In genomic region chr21:43613755-43614638, GRCh38 we compare ENCODE assay signal across 15 cellular contexts. TPM values are rescaled to one million over a fixed set of nuclear protein-coding genes. Genes with fewer than 3 reads are reported as not detected.
DNase-seq lines count a peak whose midpoint lies in the region; ATAC-seq, FAIRE-seq and TF ChIP-seq lines count a peak whose summit lies in the region.
"Had no signal": no experiment of that assay in that cellular context is flagged by ENCODE, and none has a peak within 500 bp of the region (broad histone marks: within the 10 kb centered on the region; RNA-seq: fewer than 3 reads in every experiment).

No MANE protein-coding gene starts in this region.

- no peak overlapping the region for H3K27ac ChIP-seq in kidney (ENCODE audit: low read depth in 2 of 2, low read length in 2 of 2)
- H3K27ac ChIP-seq: PC-9 had no signal

- no peak for DNase-seq in natural killer cell treated with Interleukin-12 subunit alpha and Interleukin-12 subunit beta and Interleukin-15 and Interleukin-18, amount 100 ng/mL, for 72 hours (ENCODE audit: low spot score)
- DNase-seq in natural killer cell (no peak), MV-4-11 (lab: John Stamatoyannopoulos, UW) (peak; percentile 1), choroid plexus epithelial cell (ENCODE audit: low read depth) (peak; percentile 72), NCI-H2196 treated with DMSO at 0.1 percent for 48 hours (lab: John Stamatoyannopoulos, UW; ENCODE audit: unreplicated experiment) (no peak), kidney (no peak)
- DNase-seq: activated CD4-positive, alpha-beta T cell treated with anti-CD3 and anti-CD28 coated beads, Interleukin-2, amount 50 U/mL, for 1 hour; effector CD4-positive, alpha-beta T cell; NCI-H1417 treated with DMSO at 0.1 percent for 48 hours; PC-9; T-cell had no signal

- H3K36me3 ChIP-seq in kidney (ENCODE audit: control insufficient read depth in 1 of 2, insufficient read depth in 2 of 2, low read length in 2 of 2), result no peaks in the 10 kb centered on the region

- FAIRE-seq in kidney (lab: Jason Lieb, UNC), result no peak
- FAIRE-seq: islet of Langerhans had no signal

- H3K9me3 Mint-ChIP-seq in natural killer cell treated with Interleukin-12 subunit alpha and Interleukin-12 subunit beta and Interleukin-15 and Interleukin-18, amount 100 ng/mL, for 72 hours, result no peaks in the 10 kb centered on the region
- H3K9me3 Mint-ChIP-seq in natural killer cell, result no peaks in the 10 kb centered on the region
- H3K9me3 Mint-ChIP-seq: T-cell had no signal

- H3K4me3 ChIP-seq in choroid plexus epithelial cell (ENCODE audit: low read depth, low read length), result no peak overlapping the region
- H3K4me3 ChIP-seq in kidney (ENCODE audit: low read length in 2 of 2), result no peak overlapping the region
- H3K4me3 ChIP-seq: PC-9, skin epidermis had no signal

- intact Hi-C loops in natural killer cell (cut with micrococcal nuclease) (no loop called here), kidney (cut with DNase I) (no loop called here)

- peak; percentile 57 to 74 for ATAC-seq in natural killer cell treated with Interleukin-12 subunit alpha and Interleukin-12 subunit beta and Interleukin-15 and Interleukin-18, amount 100 ng/mL, for 72 hours
- ATAC-seq in natural killer cell (no peak), HG03469 (IDR thresholded peaks at IDR 0.05; ENCODE audit: unreplicated experiment) (no peak), GM18868 (IDR thresholded peaks at IDR 0.05; ENCODE audit: unreplicated experiment) (no peak)
- ATAC-seq: T-cell had no signal

- no peak overlapping the region for H3K9ac ChIP-seq in kidney (ENCODE audit: low read length in 2 of 2)

- TF ChIP-seq CTCF in natural killer cell (IDR thresholded peaks at IDR 0.05) (no peak), choroid plexus epithelial cell (conservative IDR thresholded peaks at IDR 0.05; ENCODE audit: low read depth, low read length) (no peak), kidney (IDR thresholded peaks at IDR 0.05; ENCODE audit: borderline replicate concordance, extremely low read depth, insufficient read depth) (no peak)

- H3K4me1 ChIP-seq in kidney (ENCODE audit: control insufficient read depth in 1 of 2, insufficient read depth in 1 of 2, low read depth in 1 of 2, low read length in 2 of 2), result peaks cover 0 to 7% of the 10 kb centered on the region in 2 donors

- no peaks in the 10 kb centered on the region for H3K9me3 ChIP-seq in kidney (ENCODE audit: control insufficient read depth in 1 of 2, low read length in 2 of 2)

- H3K4me1 Mint-ChIP-seq in natural killer cell treated with Interleukin-12 subunit alpha and Interleukin-12 subunit beta and Interleukin-15 and Interleukin-18, amount 100 ng/mL, for 72 hours (ENCODE audit: low read depth in 2 of 2), result peaks cover 0 to 3% of the 10 kb centered on the region in 2 donors
- no peaks in the 10 kb centered on the region for H3K4me1 Mint-ChIP-seq in natural killer cell
- H3K4me1 Mint-ChIP-seq: T-cell had no signal

- H3K27me3 Mint-ChIP-seq in natural killer cell treated with Interleukin-12 subunit alpha and Interleukin-12 subunit beta and Interleukin-15 and Interleukin-18, amount 100 ng/mL, for 72 hours, result peaks cover 0 to 3% of the 10 kb centered on the region in 2 donors
- no peaks in the 10 kb centered on the region for H3K27me3 Mint-ChIP-seq in natural killer cell (ENCODE audit: low read depth in 2 of 2)
- H3K27me3 Mint-ChIP-seq: T-cell had no signal

- H3K27ac Mint-ChIP-seq in natural killer cell treated with Interleukin-12 subunit alpha and Interleukin-12 subunit beta and Interleukin-15 and Interleukin-18, amount 100 ng/mL, for 72 hours, result peak overlapping the region in 1 of 2 donors; percentile 39
- H3K27ac Mint-ChIP-seq in natural killer cell, result no peak overlapping the region
- H3K27ac Mint-ChIP-seq: T-cell had no signal

- no peaks in the 10 kb centered on the region for H3K36me3 Mint-ChIP-seq in natural killer cell treated with Interleukin-12 subunit alpha and Interleukin-12 subunit beta and Interleukin-15 and Interleukin-18, amount 100 ng/mL, for 72 hours
- H3K36me3 Mint-ChIP-seq in natural killer cell, result no peaks in the 10 kb centered on the region
- H3K36me3 Mint-ChIP-seq: T-cell had no signal

- H3K4me3 Mint-ChIP-seq in natural killer cell treated with Interleukin-12 subunit alpha and Interleukin-12 subunit beta and Interleukin-15 and Interleukin-18, amount 100 ng/mL, for 72 hours, result no peak overlapping the region
- H3K4me3 Mint-ChIP-seq in natural killer cell, result no peak overlapping the region
- H3K4me3 Mint-ChIP-seq: T-cell had no signal

RNA-seq across cellular contexts. Expression of gene HSF2BP, which starts 45.3 kb away (rescaled TPM):
- 1 to 10 TPM in 1 of 2 donors, under 1 TPM in 1; 0.29 to 1.2 TPM for total RNA-seq in natural killer cell treated with Interleukin-12 subunit alpha and Interleukin-12 subunit beta and Interleukin-15 and Interleukin-18, amount 100 ng/mL, for 72 hours
- under 1 TPM in 2 of 3 donors, not detected in 1; 0.33 to 0.39 TPM for total RNA-seq in natural killer cell
- total RNA-seq in kidney, result 0.60 TPM
- 0.19 TPM for polyA plus RNA-seq in kidney (ENCODE audit: insufficient read depth, low read depth, low replicate concordance)

RNA-seq across cellular contexts. Expression of gene RRP1B, which starts 45.4 kb away (rescaled TPM):
- total RNA-seq in natural killer cell treated with Interleukin-12 subunit alpha and Interleukin-12 subunit beta and Interleukin-15 and Interleukin-18, amount 100 ng/mL, for 72 hours, result 10 to 100 TPM; 38.3 to 81.8 TPM
- total RNA-seq in natural killer cell (10 to 100 TPM; 18.1 to 28.4 (median 25.0) TPM), kidney (17.8 TPM)
- 5.0 TPM for polyA plus RNA-seq in kidney (ENCODE audit: insufficient read depth, low read depth, low replicate concordance)

Comparison
In these comparisons a context has a peak if more than half of its experiments do, and no peak if none do; other contexts are left out.
1. ATAC-seq: peak in natural killer cell treated with Interleukin-12 subunit alpha and Interleukin-12 subunit beta and Interleukin-15 and Interleukin-18, amount 100 ng/mL, for 72 hours (2 of 2); none in natural killer cell (0 of 3), HG03469 (single experiment) and GM18868 (single experiment).
2. DNase-seq: peak in MV-4-11 (single experiment) and choroid plexus epithelial cell (single experiment); none in natural killer cell treated with Interleukin-12 subunit alpha and Interleukin-12 subunit beta and Interleukin-15 and Interleukin-18, amount 100 ng/mL, for 72 hours (single experiment), natural killer cell (single experiment), NCI-H2196 treated with DMSO at 0.1 percent for 48 hours (single experiment) and kidney (single experiment).